9 cellular contexts compared by ENCODE assay signal in genomic region chr1:185674201-185674600, GRCh38. TPM values are rescaled to one million over a fixed set of nuclear protein-coding genes. Genes with fewer than 3 reads are reported as not detected.
DNase-seq lines count a peak whose midpoint lies in the region; ATAC-seq, FAIRE-seq and TF ChIP-seq lines count a peak whose summit lies in the region.
"Had no signal": no experiment of that assay in that cellular context is flagged by ENCODE, and none has a peak within 500 bp of the region (broad histone marks: within the 10 kb centered on the region; RNA-seq: fewer than 3 reads in every experiment).

No MANE protein-coding gene starts in this region.

- peak; percentile 76 for ATAC-seq in GM18511 (IDR thresholded peaks at IDR 0.05; ENCODE audit: unreplicated experiment)
- peak; percentile 66 for ATAC-seq in HG02623 (IDR thresholded peaks at IDR 0.05; ENCODE audit: unreplicated experiment)
- ATAC-seq in SK-N-SH treated with all-trans-retinoic acid at 6 μM for 48 hours, result no peak
- ATAC-seq: HCT116 had no signal

- DNase-seq in SIG-M5 treated with dmso at 0.1 percent for 504 hours (lab: John Stamatoyannopoulos, UW; ENCODE audit: unreplicated experiment) (peak; percentile 89), myocyte (ENCODE audit: low read depth) (peak; percentile 25), amniotic stem cell (lab: John Stamatoyannopoulos, UW) (no peak), frontal cortex (ENCODE audit: low spot score in 2 of 2) (no peak)
- no peak for DNase-seq in activated CD8-positive, alpha-beta memory T cell treated with anti-CD3 and anti-CD28 coated beads for 24 hours

- no peak for FAIRE-seq in frontal cortex (lab: Jason Lieb, UNC)

TF ChIP-seq in SK-N-SH treated with all-trans-retinoic acid at 6 μM for 48 hours, 23 proteins besides CTCF, POLR2A, EP300 and RAD21:
- no peak for TF ChIP-seq ZFP3 (CRISPR knock-in tag; IDR thresholded peaks at IDR 0.05)

RNA-seq across cellular contexts. Expression of gene HMCN1, which starts 60.0 kb away (rescaled TPM):
- total RNA-seq in myocyte, result 0.05 and 2.2 TPM in 2 replicates
- 0.26 TPM for polyA plus RNA-seq in myocyte (2012)
- total RNA-seq in frontal cortex, result 1.6 TPM

Comparison
In these comparisons a context has a peak if more than half of its experiments do, and no peak if none do; other contexts are left out.
1. DNase-seq: peak in SIG-M5 treated with dmso at 0.1 percent for 504 hours (single experiment) and myocyte (single experiment); none in activated CD8-positive, alpha-beta memory T cell treated with anti-CD3 and anti-CD28 coated beads for 24 hours (single experiment), amniotic stem cell (single experiment) and frontal cortex (0 of 2).